11 cellular contexts compared by ENCODE assay signal in genomic region chr7:66576646-66577045, GRCh38.
"Had no signal": no experiment of that assay in that cellular context is flagged by ENCODE, and none has a peak within 500 bp of the region (broad histone marks: within the 10 kb centered on the region; RNA-seq: fewer than 3 reads in every experiment).

No MANE protein-coding gene starts in this region.

- H3K4me3 ChIP-seq: gastroesophageal sphincter, skin epidermis, tibial nerve had no signal

- H3K27me3 Mint-ChIP-seq: naive B cell had no signal

- H3K9me3 Mint-ChIP-seq: naive B cell had no signal

- ATAC-seq: activated CD4-positive, CD25-positive, alpha-beta regulatory T cell treated with anti-CD3 and anti-CD28 coated beads, Interleukin-2, amount 50 U/mL, for 24 hours; gastroesophageal sphincter; left colon; right cardiac atrium had no signal

- DNase-seq: activated naive CD4-positive, alpha-beta T cell treated with Interleukin-2 at 50 U/mL for 16 hours; left colon; naive B cell; right cardiac atrium; stimulated activated CD4-positive, alpha-beta T cell treated with anti-CD3 and anti-CD28 coated beads, Interleukin-15, amount 100 ng/mL, for 24 hours; stimulated activated CD4-positive, alpha-beta T cell treated with anti-CD3 and anti-CD28 coated beads, Interleukin-4, amount 100 ng/mL, for 1 hour; stimulated activated naive CD4-positive, alpha-beta T cell treated with Interleukin-2 at 50 U/mL for 16 hours had no signal
